29 cellular contexts compared by ENCODE assay signal in the genomic region with DNA sequence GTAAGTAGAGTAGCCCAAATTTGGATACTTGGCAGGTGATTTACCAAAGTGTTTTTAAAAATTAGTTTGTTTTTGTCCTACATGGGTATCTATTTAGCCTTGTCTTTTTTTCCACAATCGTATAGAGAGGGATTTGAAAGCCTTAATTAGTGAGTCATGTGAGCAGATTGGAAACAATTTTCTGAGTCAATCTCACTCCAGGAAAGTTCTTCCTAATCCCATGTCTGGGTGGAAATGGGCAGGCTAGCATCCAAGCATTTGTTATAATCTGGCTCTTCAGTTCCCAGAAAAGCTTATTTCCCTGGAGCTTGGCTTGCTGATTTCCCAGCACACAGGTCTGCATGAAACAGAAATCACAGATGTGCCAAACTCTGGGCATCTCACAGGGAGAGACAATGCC.
"Had no signal": no experiment of that assay in that cellular context is flagged by ENCODE, and none has a peak within 500 bp of the region (broad histone marks: within the 10 kb centered on the region; RNA-seq: fewer than 3 reads in every experiment).

No MANE protein-coding gene starts in this region.

- H3K27me3 ChIP-seq: esophagus squamous epithelium, left lung, neural progenitor cell, right atrium auricular region, sigmoid colon, stomach, tibial nerve, upper lobe of left lung, uterus had no signal

- ATAC-seq: effector memory CD8-positive, alpha-beta T cell; heart right ventricle; left cardiac atrium; left lung; naive thymus-derived CD4-positive, alpha-beta T cell; stimulated activated effector memory CD8-positive, alpha-beta T cell treated with anti-CD3 and anti-CD28 coated beads, Interleukin-12 subunit alpha, Interleukin-12 subunit beta, amount 100 ng/mL, for 72 hours had no signal

- H3K9ac ChIP-seq: neural progenitor cell, parathyroid adenoma had no signal

- H3K4me3 ChIP-seq: esophagus squamous epithelium, heart right ventricle, left lung, neural progenitor cell, prostate gland, right atrium auricular region, sigmoid colon, stomach, thoracic aorta, tibial nerve, upper lobe of left lung, uterus had no signal

- H3K79me2 ChIP-seq: parathyroid adenoma had no signal

- H3K27ac ChIP-seq: esophagus squamous epithelium, heart right ventricle, left lung, neural progenitor cell, parathyroid adenoma, prostate gland, right atrium auricular region, sigmoid colon, stomach, thoracic aorta, tibial nerve, upper lobe of left lung, uterus had no signal

- H3K4me2 ChIP-seq: neural progenitor cell had no signal

- DNase-seq: cortex of kidney; effector memory CD8-positive, alpha-beta T cell; erythroblast; esophagus squamous epithelium; foreskin melanocyte; glutamatergic neuron; heart right ventricle; hippocampal formation; left cardiac atrium; left lung; mammary epithelial cell; mesendoderm; midbrain; naive thymus-derived CD4-positive, alpha-beta T cell; sigmoid colon; stimulated activated CD4-positive, alpha-beta T cell treated with anti-CD3 and anti-CD28 coated beads, Interleukin-2, amount 100 ng/mL, for 24 hours; stimulated activated CD4-positive, alpha-beta T cell treated with anti-CD3 and anti-CD28 coated beads, Interleukin-4, amount 100 ng/mL, for 24 hours; stimulated activated naive CD4-positive, alpha-beta T cell treated with Interleukin-2 at 50 U/mL for 16 hours; stomach; substantia nigra; upper lobe of left lung; uterus had no signal

- H2AFZ ChIP-seq: neural progenitor cell, parathyroid adenoma had no signal

- H3K9me3 ChIP-seq: esophagus squamous epithelium, left lung, prostate gland, right atrium auricular region, sigmoid colon, stomach, thoracic aorta, tibial nerve, upper lobe of left lung, uterus had no signal

- H3K4me1 ChIP-seq: esophagus squamous epithelium, heart right ventricle, left lung, neural progenitor cell, prostate gland, right atrium auricular region, sigmoid colon, stomach, tibial nerve, upper lobe of left lung, uterus had no signal

- H3K36me3 ChIP-seq: esophagus squamous epithelium, heart right ventricle, left lung, neural progenitor cell, prostate gland, right atrium auricular region, sigmoid colon, stomach, thoracic aorta, tibial nerve, upper lobe of left lung, uterus had no signal
